ENCODE assay signal across 10 cellular contexts in the genomic region with DNA sequence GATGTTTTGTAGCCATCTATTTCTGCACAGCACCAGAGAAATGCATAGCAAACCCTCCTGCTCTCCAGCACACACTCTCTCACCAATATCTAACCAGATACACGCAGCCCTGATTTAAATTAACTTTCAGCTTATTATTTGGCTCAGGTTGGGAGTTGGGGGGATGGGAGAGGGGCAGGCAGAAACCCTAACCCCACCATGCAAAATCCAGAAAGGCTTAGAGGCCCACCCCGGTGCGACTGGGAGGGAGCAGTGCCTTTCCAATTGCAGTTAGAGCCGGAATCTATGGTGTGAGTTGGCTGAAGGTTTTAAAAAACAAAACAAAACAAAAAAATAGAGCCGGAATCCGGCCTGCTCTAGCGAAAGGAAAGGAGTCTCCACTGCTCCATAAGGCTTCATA. TPM values are rescaled to one million over a fixed set of nuclear protein-coding genes. Genes with fewer than 3 reads are reported as not detected.
DNase-seq lines count a peak whose midpoint lies in the region; ATAC-seq and TF ChIP-seq lines count a peak whose summit lies in the region.
"Had no signal": no experiment of that assay in that cellular context is flagged by ENCODE, and none has a peak within 500 bp of the region (broad histone marks: within the 10 kb centered on the region; RNA-seq: fewer than 3 reads in every experiment).

No MANE protein-coding gene starts in this region.

- peaks cover 33% of the 10 kb centered on the region for H3K4me1 Mint-ChIP-seq in glutamatergic neuron (ENCODE audit: low read depth, unreplicated experiment)

- DNase-seq in SW480 (ENCODE audit: low spot score) (peak; percentile 28), glutamatergic neuron (no peak), 8988T (no peak), NCI-H446 (lab: John Stamatoyannopoulos, UW) (no peak), SIG-M5 treated with dmso at 0.1 percent for 504 hours (lab: John Stamatoyannopoulos, UW; ENCODE audit: unreplicated experiment) (no peak)
- DNase-seq: adrenal gland; stimulated activated CD4-positive, alpha-beta T cell treated with anti-CD3 and anti-CD28 coated beads, Interleukin-1b, Interleukin-23, amount 100 ng/mL, for 48 hours had no signal

- H3K27ac Mint-ChIP-seq in glutamatergic neuron (ENCODE audit: unreplicated experiment): peak overlapping the region; percentile 65

- TF ChIP-seq CTCF in 22Rv1 (IDR thresholded peaks at IDR 0.05): no peak
- TF ChIP-seq CTCF in GM12875 (IDR thresholded peaks at IDR 0.05; ENCODE audit: borderline replicate concordance, insufficient read depth, low read depth, low read length): no peak
- no peak for TF ChIP-seq CTCF in glutamatergic neuron (IDR thresholded peaks at IDR 0.05; ENCODE audit: partially characterized antibody, unreplicated experiment)

- no peaks in the 10 kb centered on the region for H3K36me3 Mint-ChIP-seq in glutamatergic neuron (ENCODE audit: unreplicated experiment)

- peak overlapping the region; percentile 95 for H3K4me3 ChIP-seq in GM12875 (ENCODE audit: low read depth, low read length)
- H3K4me3 ChIP-seq: adrenal gland had no signal

- no peak for ATAC-seq in HG02870 (IDR thresholded peaks at IDR 0.05; ENCODE audit: unreplicated experiment)

- H3K4me3 Mint-ChIP-seq in glutamatergic neuron (ENCODE audit: unreplicated experiment): peak overlapping the region; percentile 97

- peaks cover 11% of the 10 kb centered on the region for H3K27me3 Mint-ChIP-seq in glutamatergic neuron (ENCODE audit: unreplicated experiment)

- peaks cover 26% of the 10 kb centered on the region for H3K9me3 Mint-ChIP-seq in glutamatergic neuron (ENCODE audit: unreplicated experiment)

- H3K27ac ChIP-seq in 22Rv1: peak overlapping the region; percentile 53
- H3K27ac ChIP-seq: adrenal gland had no signal

RNA-seq across cellular contexts. Expression of a gene that starts 3.0 kb away (rescaled TPM):
- total RNA-seq in glutamatergic neuron (ENCODE audit: unreplicated experiment): 47.0 TPM
